Comparison of ENCODE assay signal across 6 cellular contexts in the genomic region with DNA sequence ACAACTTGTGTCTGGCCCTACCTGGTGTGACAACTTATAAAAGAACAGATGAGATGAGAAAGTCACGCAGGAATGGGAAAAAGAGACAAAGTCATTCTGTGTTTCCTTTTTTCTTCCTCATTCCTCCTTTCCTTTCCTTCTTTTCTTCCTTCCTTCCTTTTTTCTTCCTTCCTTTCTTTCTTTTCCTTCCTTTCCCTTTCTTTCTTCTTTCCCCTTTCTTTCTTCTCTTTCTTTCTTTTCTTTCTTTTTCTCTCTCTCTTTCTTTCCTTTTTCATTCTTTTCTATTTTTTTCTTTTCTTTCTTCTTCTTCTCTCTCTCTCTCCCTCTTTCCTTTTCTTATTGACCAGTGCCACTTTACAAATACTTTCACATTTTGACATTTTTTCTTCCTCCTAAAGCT.
"Had no signal": no experiment of that assay in that cellular context is flagged by ENCODE, and none has a peak within 500 bp of the region (broad histone marks: within the 10 kb centered on the region; RNA-seq: fewer than 3 reads in every experiment).

No MANE protein-coding gene starts in this region.

- H3K4me1 ChIP-seq: HAP-1 had no signal

- H3K9me3 ChIP-seq: HAP-1 had no signal

- ATAC-seq: HCT116 had no signal

- DNase-seq: GM23248, GOT3, H7, KBM-7 had no signal

- H3K9ac ChIP-seq: GM23248 had no signal

- H3K36me3 ChIP-seq: HAP-1 had no signal

- H3K4me3 ChIP-seq: GM23248, HAP-1 had no signal

- H3K27ac ChIP-seq: GM23248 had no signal

- H2AFZ ChIP-seq: GM23248 had no signal
